ENCODE assay signal across 17 cellular contexts in the genomic region with DNA sequence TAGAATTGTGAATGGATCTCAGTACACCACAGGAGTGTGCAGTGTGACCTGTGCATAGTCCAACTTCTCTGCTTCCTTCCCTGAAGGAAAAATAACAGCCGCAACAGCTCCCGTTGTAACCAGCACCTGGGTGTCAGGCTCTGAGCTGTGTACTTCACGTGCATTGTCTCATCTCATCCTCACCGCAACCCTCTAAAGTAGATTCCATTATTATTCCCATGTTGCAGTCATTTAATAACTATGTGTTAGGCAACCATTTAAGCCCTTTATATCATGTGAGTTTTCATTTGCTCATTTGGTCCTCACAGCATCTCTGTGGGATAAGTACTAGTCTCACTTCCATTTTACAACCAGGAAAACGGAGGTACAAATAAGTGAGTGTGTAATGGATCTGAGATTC.
"Had no signal": no experiment of that assay in that cellular context is flagged by ENCODE, and none has a peak within 500 bp of the region (broad histone marks: within the 10 kb centered on the region; RNA-seq: fewer than 3 reads in every experiment).

No MANE protein-coding gene starts in this region.

- ATAC-seq: effector memory CD8-positive, alpha-beta T cell; gastrocnemius medialis; lower lobe of right lung; sciatic nerve; stimulated activated naive B cell treated with anti-CD40 and anti-IgM and Interleukin-4, amounts not matched to agents 10 μg/mL and 1 μg/mL and 100 μg/mL, for 72 hours; stimulated activated naive CD8-positive, alpha-beta T cell treated with anti-CD3 and anti-CD28 coated beads, Interleukin-15, amount 100 ng/mL, for 72 hours had no signal

- H3K4me3 ChIP-seq: gastrocnemius medialis, left ventricle myocardium inferior, lower lobe of right lung, thoracic aorta, transverse colon had no signal

- H3K27ac Mint-ChIP-seq: dendritic cell treated with granulocyte-macrophage colony-stimulating factor and Interleukin-4, amounts not matched to agents 40 ng/mL and 50 ng/mL, for 4 days; effector memory CD8-positive, alpha-beta T cell; nephron; stimulated activated naive B cell treated with anti-CD40 and anti-IgM and Interleukin-4, amounts not matched to agents 10 μg/mL and 1 μg/mL and 100 μg/mL, for 72 hours; stimulated activated naive CD8-positive, alpha-beta T cell treated with anti-CD3 and anti-CD28 coated beads, Interleukin-15, amount 100 ng/mL, for 72 hours had no signal

- H3K27me3 ChIP-seq: gastrocnemius medialis, transverse colon had no signal

- H3K36me3 Mint-ChIP-seq: stimulated activated naive B cell treated with anti-CD40 and anti-IgM and Interleukin-4, amounts not matched to agents 10 μg/mL and 1 μg/mL and 100 μg/mL, for 72 hours had no signal

- H3K4me3 Mint-ChIP-seq: dendritic cell treated with granulocyte-macrophage colony-stimulating factor and Interleukin-4, amounts not matched to agents 40 ng/mL and 50 ng/mL, for 4 days; effector memory CD8-positive, alpha-beta T cell; nephron; stimulated activated naive B cell treated with anti-CD40 and anti-IgM and Interleukin-4, amounts not matched to agents 10 μg/mL and 1 μg/mL and 100 μg/mL, for 72 hours; stimulated activated naive CD8-positive, alpha-beta T cell treated with anti-CD3 and anti-CD28 coated beads, Interleukin-15, amount 100 ng/mL, for 72 hours had no signal

- DNase-seq: effector memory CD8-positive, alpha-beta T cell; gastrocnemius medialis; islet precursor cell; left ventricle myocardium inferior; lower lobe of right lung; mesenchymal stem cell; midbrain; stimulated activated CD4-positive, alpha-beta T cell treated with anti-CD3 and anti-CD28 coated beads, Interleukin-2, amount 100 ng/mL, for 24 hours; stimulated activated CD4-positive, alpha-beta T cell treated with anti-CD3 and anti-CD28 coated beads, Interleukin-4, amount 100 ng/mL, for 4 hours; stimulated activated naive B cell treated with anti-CD40 and anti-IgM and Interleukin-4, amounts not matched to agents 10 μg/mL and 1 μg/mL and 100 μg/mL, for 72 hours; stimulated activated naive CD8-positive, alpha-beta T cell treated with anti-CD3 and anti-CD28 coated beads, Interleukin-15, amount 100 ng/mL, for 72 hours; transverse colon had no signal

- H3K9me3 ChIP-seq: gastrocnemius medialis, lower lobe of right lung, thoracic aorta, transverse colon had no signal

- H3K27me3 Mint-ChIP-seq: dendritic cell treated with granulocyte-macrophage colony-stimulating factor and Interleukin-4, amounts not matched to agents 40 ng/mL and 50 ng/mL, for 4 days had no signal

- FAIRE-seq: colon had no signal

- H3K36me3 ChIP-seq: gastrocnemius medialis, left ventricle myocardium inferior, lower lobe of right lung, thoracic aorta, transverse colon had no signal

- H3K9me3 Mint-ChIP-seq: dendritic cell treated with granulocyte-macrophage colony-stimulating factor and Interleukin-4, amounts not matched to agents 40 ng/mL and 50 ng/mL, for 4 days; effector memory CD8-positive, alpha-beta T cell had no signal

- H3K27ac ChIP-seq: gastrocnemius medialis, left ventricle myocardium inferior, lower lobe of right lung, thoracic aorta, transverse colon had no signal

- H3K4me1 ChIP-seq: gastrocnemius medialis, left ventricle myocardium inferior, lower lobe of right lung, transverse colon had no signal
